In the genomic region with DNA sequence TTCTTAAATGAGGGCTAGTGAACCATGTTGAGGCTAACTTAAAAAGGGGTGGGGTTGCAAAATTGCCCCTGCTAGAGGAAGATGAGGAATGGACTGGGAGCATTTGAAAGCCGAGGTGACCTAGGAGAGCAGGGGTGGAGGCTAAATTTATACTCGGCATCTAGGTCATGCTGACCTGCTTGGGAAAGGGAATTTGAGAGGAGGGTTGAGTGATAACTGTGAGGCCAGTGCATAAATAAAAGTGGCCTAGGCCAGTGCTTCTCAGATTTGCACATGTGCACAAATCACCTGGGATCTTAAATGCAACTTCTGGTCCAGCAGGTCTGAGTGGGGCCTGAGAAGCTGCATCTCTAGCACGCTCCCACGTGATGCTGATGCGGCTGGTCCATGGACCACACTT, we compare ENCODE assay signal across 20 cellular contexts.
DNase-seq lines count a peak whose midpoint lies in the region; ATAC-seq, FAIRE-seq and TF ChIP-seq lines count a peak whose summit lies in the region.
"Had no signal": no experiment of that assay in that cellular context is flagged by ENCODE, and none has a peak within 500 bp of the region (broad histone marks: within the 10 kb centered on the region; RNA-seq: fewer than 3 reads in every experiment).

No MANE protein-coding gene starts in this region.

- no peak overlapping the region for H2BK5ac ChIP-seq in IMR-90 (ENCODE audit: low read depth, low read length, poor library complexity, severe bottlenecking)

- H4K20me1 ChIP-seq in IMR-90 (ENCODE audit: insufficient read depth, low read length) (no peaks in the 10 kb centered on the region), astrocyte (ENCODE audit: insufficient read depth, low read length) (no peaks in the 10 kb centered on the region)

- H3K36me3 ChIP-seq in IMR-90 (ENCODE audit: control insufficient read depth, insufficient read depth, low read length): no peaks in the 10 kb centered on the region
- no peaks in the 10 kb centered on the region for H3K36me3 ChIP-seq in astrocyte (ENCODE audit: insufficient read depth, low read length)
- no peaks in the 10 kb centered on the region for H3K36me3 ChIP-seq in skeletal muscle tissue (ENCODE audit: control insufficient read depth in 3 of 3, insufficient read depth in 3 of 3, low read length in 3 of 3)
- H3K36me3 ChIP-seq: BE2C had no signal

- ATAC-seq in IMR-90 (ENCODE audit: low read depth) (no peak), HG02642 (IDR thresholded peaks at IDR 0.05; ENCODE audit: poor library complexity, unreplicated experiment) (no peak)
- ATAC-seq in activated naive CD8-positive, alpha-beta T cell treated with anti-CD3 and anti-CD28 coated beads, Interleukin-2, amount 50 U/mL, for 24 hours: no peak
- ATAC-seq: Panc1 had no signal

- FAIRE-seq in astrocyte (lab: Jason Lieb, UNC): no peak
- FAIRE-seq: D721Med, GM18507, GM19239, H54 had no signal

- WGBS in IMR-90 (ENCODE audit: extremely low coverage in 2 of 2, insufficient read length in 1 of 2), 2 experiments: 88% methylated on average over 4 of the region's 5 CpGs; no CpG with 5 or more reads in 1 of the 2 experiments

- H3K4me3 ChIP-seq in IMR-90 (ENCODE audit: insufficient read depth, low read depth, low read length) (no peak overlapping the region), astrocyte (ENCODE audit: insufficient read depth, low read depth, low read length) (no peak overlapping the region), skeletal muscle tissue (ENCODE audit: low read length in 3 of 3) (peak overlapping the region; percentile 5 to 54 (median 11))

- no peak overlapping the region for H2AFZ ChIP-seq in IMR-90 (replicated peaks; ENCODE audit: low read length, poor library complexity)
- H2AFZ ChIP-seq in astrocyte (ENCODE audit: low read depth, low read length): no peak overlapping the region

- H3K4me1 Mint-ChIP-seq in astrocyte (ENCODE audit: low read depth, unreplicated experiment) (peaks cover 20% of the 10 kb centered on the region), mesothelial cell of epicardium (peaks cover 15% of the 10 kb centered on the region)
- H3K4me1 Mint-ChIP-seq in activated naive CD8-positive, alpha-beta T cell treated with anti-CD3 and anti-CD28 coated beads, Interleukin-2, amount 50 U/mL, for 24 hours: no peaks in the 10 kb centered on the region

- no peak for TF ChIP-seq CTCF in IMR-90 (conservative IDR thresholded peaks at IDR 0.05; ENCODE audit: low read depth, low read length)
- no peak for TF ChIP-seq CTCF in astrocyte (IDR thresholded peaks at IDR 0.05; ENCODE audit: insufficient read depth, low read depth, low read length)
- no peak for TF ChIP-seq CTCF in mesothelial cell of epicardium (IDR thresholded peaks at IDR 0.05; ENCODE audit: unreplicated experiment)

- no peak for TF ChIP-seq RAD21 in IMR-90 (IDR thresholded peaks at IDR 0.05; ENCODE audit: low read length)

- peak overlapping the region; percentile 59 for H2BK120ac ChIP-seq in IMR-90 (ENCODE audit: low read depth, low read length)

- H3K27ac ChIP-seq in IMR-90 (ENCODE audit: insufficient read depth, low read length): no peak overlapping the region
- H3K27ac ChIP-seq in astrocyte (ENCODE audit: low read depth, low read length): no peak overlapping the region
- peak overlapping the region; percentile 93 for H3K27ac ChIP-seq in skeletal muscle tissue (ENCODE audit: low read depth, low read length)

- no peak for DNase-seq in IMR-90
- no peak for DNase-seq in astrocyte (ENCODE audit: low read depth)
- no peak for DNase-seq in mesothelial cell of epicardium (ENCODE audit: low spot score in 2 of 2, unreplicated experiment in 2 of 2)
- no peak for DNase-seq in effector CD4-positive, alpha-beta T cell
- DNase-seq in activated naive CD8-positive, alpha-beta T cell treated with anti-CD3 and anti-CD28 coated beads, Interleukin-2, amount 50 U/mL, for 24 hours: no peak
- DNase-seq: BE2C, GDM1, Karpas-422, NCI-H1694, NCI-H2081 treated with DMSO at 0.1 percent for 48 hours, NCI-H2171 treated with DMSO at 0.1 percent for 48 hours, NCI-H524 treated with DMSO at 0.1 percent for 48 hours, NCI-H82 had no signal

- no peaks in the 10 kb centered on the region for H3K27me3 Mint-ChIP-seq in astrocyte (ENCODE audit: low read depth, unreplicated experiment)
- no peaks in the 10 kb centered on the region for H3K27me3 Mint-ChIP-seq in mesothelial cell of epicardium (ENCODE audit: low read depth)
- no peaks in the 10 kb centered on the region for H3K27me3 Mint-ChIP-seq in activated naive CD8-positive, alpha-beta T cell treated with anti-CD3 and anti-CD28 coated beads, Interleukin-2, amount 50 U/mL, for 24 hours

- peak overlapping the region; percentile 40; the same call in 1 of the 2 replicates for H2BK20ac ChIP-seq in IMR-90 (ENCODE audit: low read depth, low read length)

- no peak overlapping the region for H2AK9ac ChIP-seq in IMR-90 (replicated peaks; ENCODE audit: low read depth, low read length, poor library complexity)

- peaks cover 6% of the 10 kb centered on the region for H3K9me3 Mint-ChIP-seq in astrocyte (ENCODE audit: unreplicated experiment)
- H3K9me3 Mint-ChIP-seq in mesothelial cell of epicardium: peaks cover 18% of the 10 kb centered on the region
- H3K9me3 Mint-ChIP-seq in activated naive CD8-positive, alpha-beta T cell treated with anti-CD3 and anti-CD28 coated beads, Interleukin-2, amount 50 U/mL, for 24 hours: no peaks in the 10 kb centered on the region

- no peak overlapping the region for H4K91ac ChIP-seq in IMR-90 (ENCODE audit: insufficient read depth, low read depth, low read length)

- H3K9ac ChIP-seq in IMR-90 (ENCODE audit: low read depth, low read length) (no peak overlapping the region), astrocyte (ENCODE audit: low read length) (no peak overlapping the region), skeletal muscle tissue (ENCODE audit: low read depth in 1 of 3, low read length in 3 of 3) (peak overlapping the region; percentile 62 to 79 (median 73))

- no peak overlapping the region for H4K5ac ChIP-seq in IMR-90 (ENCODE audit: low read depth, low read length)

- H3K27ac Mint-ChIP-seq in astrocyte (ENCODE audit: unreplicated experiment) (peak overlapping the region; percentile 5), mesothelial cell of epicardium (peak overlapping the region; percentile 54)
- H3K27ac Mint-ChIP-seq in activated naive CD8-positive, alpha-beta T cell treated with anti-CD3 and anti-CD28 coated beads, Interleukin-2, amount 50 U/mL, for 24 hours: no peak overlapping the region

- peaks cover 4% of the 10 kb centered on the region for H3K9me3 ChIP-seq in IMR-90 (ENCODE audit: control insufficient read depth, insufficient read depth, low read length)
- no peaks in the 10 kb centered on the region for H3K9me3 ChIP-seq in astrocyte (ENCODE audit: insufficient read depth, low read depth, low read length)
- H3K9me3 ChIP-seq in skeletal muscle tissue (ENCODE audit: control insufficient read depth in 3 of 3, low read length in 3 of 3): no peaks in the 10 kb centered on the region
- H3K9me3 ChIP-seq: BE2C had no signal

- intact Hi-C loops in IMR-90 (cut with micrococcal nuclease): no loop called here

- H3K27me3 ChIP-seq in IMR-90 (ENCODE audit: control insufficient read depth, insufficient read depth, low read length): no peaks in the 10 kb centered on the region
- no peaks in the 10 kb centered on the region for H3K27me3 ChIP-seq in astrocyte (ENCODE audit: insufficient read depth, low read length)
- no peaks in the 10 kb centered on the region for H3K27me3 ChIP-seq in skeletal muscle tissue (ENCODE audit: control insufficient read depth in 3 of 3, insufficient read depth in 3 of 3, low read length in 3 of 3)
- H3K27me3 ChIP-seq: BE2C had no signal

- CTCF ChIA-PET in IMR-90 (lab: Yijun Ruan, JAX): no interaction called here

- H2AK5ac ChIP-seq in IMR-90 (ENCODE audit: low read depth, low read length): no peak overlapping the region; the same call in 1 of the 2 replicates

- H3K4me1 ChIP-seq in IMR-90 (ENCODE audit: control insufficient read depth, insufficient read depth, low read length) (peaks cover 12% of the 10 kb centered on the region), astrocyte (ENCODE audit: insufficient read depth, low read length) (peaks cover 10% of the 10 kb centered on the region), skeletal muscle tissue (ENCODE audit: control insufficient read depth in 3 of 3, insufficient read depth in 3 of 3, low read length in 3 of 3) (peaks cover 37 to 45% (median 42%) of the 10 kb centered on the region in 3 donors)
- H3K4me1 ChIP-seq: BE2C had no signal

- no peak overlapping the region for H3K23ac ChIP-seq in IMR-90 (ENCODE audit: low read depth, low read length)

- H3K79me2 ChIP-seq in astrocyte (ENCODE audit: insufficient read depth, low read length): no peaks in the 10 kb centered on the region

- POLR2A ChIA-PET in IMR-90 (lab: Charles Lee; ENCODE audit: unreplicated experiment): no interaction called here

- dilution Hi-C loops in IMR-90 (cut with HindIII; ENCODE audit: low sequenced_read_pairs, unreplicated experiment): no loop called here

- no peak overlapping the region for H4K8ac ChIP-seq in IMR-90 (ENCODE audit: low read depth in 2 of 2, low read length in 2 of 2)

- peaks cover 2% of the 10 kb centered on the region for H3K36me3 Mint-ChIP-seq in astrocyte (ENCODE audit: low read depth, unreplicated experiment)
- H3K36me3 Mint-ChIP-seq in mesothelial cell of epicardium: no peaks in the 10 kb centered on the region
- no peaks in the 10 kb centered on the region for H3K36me3 Mint-ChIP-seq in activated naive CD8-positive, alpha-beta T cell treated with anti-CD3 and anti-CD28 coated beads, Interleukin-2, amount 50 U/mL, for 24 hours (ENCODE audit: low read depth)

- no peak overlapping the region for H3K4me2 ChIP-seq in IMR-90 (ENCODE audit: low read depth, low read length)
- no peak overlapping the region for H3K4me2 ChIP-seq in astrocyte (ENCODE audit: low read length)

- TF ChIP-seq POLR2A in IMR-90 (IDR thresholded peaks at IDR 0.05; ENCODE audit: low read depth, low read length): no peak

- H3K9me1 ChIP-seq in IMR-90 (ENCODE audit: insufficient read depth, low read length): no peaks in the 10 kb centered on the region; the same call in 1 of the 2 replicates

- peak overlapping the region; percentile 44 for H3K4ac ChIP-seq in IMR-90 (ENCODE audit: low read depth, low read length)

- H2BK15ac ChIP-seq in IMR-90 (ENCODE audit: low read depth, low read length): peak overlapping the region; percentile 51; the same call in 1 of the 3 replicates

- H3K56ac ChIP-seq in IMR-90 (ENCODE audit: extremely low read depth, insufficient read depth, low read length): no peak overlapping the region

- H3K79me1 ChIP-seq in IMR-90 (ENCODE audit: low read depth in 1 of 2, low read length in 2 of 2): no peaks in the 10 kb centered on the region

- no peak overlapping the region for H3K18ac ChIP-seq in IMR-90 (ENCODE audit: low read depth, low read length)

- H3K4me3 Mint-ChIP-seq in astrocyte (ENCODE audit: unreplicated experiment): no peak overlapping the region
- no peak overlapping the region for H3K4me3 Mint-ChIP-seq in mesothelial cell of epicardium
- no peak overlapping the region for H3K4me3 Mint-ChIP-seq in activated naive CD8-positive, alpha-beta T cell treated with anti-CD3 and anti-CD28 coated beads, Interleukin-2, amount 50 U/mL, for 24 hours

- BruUV-seq in IMR-90 (replicated peaks; lab: Mats Ljungman, UMichigan): no TSS peak

- no peak overlapping the region for H3K14ac ChIP-seq in IMR-90 (replicated peaks; ENCODE audit: low read depth, low read length)

- in situ Hi-C loops in IMR-90 (cut with MboI; ENCODE audit: low sequenced_read_pairs): no loop called here

Comparison
In these comparisons a context has a peak if more than half of its experiments do, and no peak if none do; other contexts are left out.
1. H3K4me3 ChIP-seq: peak in skeletal muscle tissue (3 of 3); none in IMR-90 (single experiment) and astrocyte (single experiment).
2. H3K9ac ChIP-seq: peak in skeletal muscle tissue (3 of 3); none in IMR-90 (single experiment) and astrocyte (single experiment).